ENCODE assay signal across 8 cellular contexts in the genomic region with DNA sequence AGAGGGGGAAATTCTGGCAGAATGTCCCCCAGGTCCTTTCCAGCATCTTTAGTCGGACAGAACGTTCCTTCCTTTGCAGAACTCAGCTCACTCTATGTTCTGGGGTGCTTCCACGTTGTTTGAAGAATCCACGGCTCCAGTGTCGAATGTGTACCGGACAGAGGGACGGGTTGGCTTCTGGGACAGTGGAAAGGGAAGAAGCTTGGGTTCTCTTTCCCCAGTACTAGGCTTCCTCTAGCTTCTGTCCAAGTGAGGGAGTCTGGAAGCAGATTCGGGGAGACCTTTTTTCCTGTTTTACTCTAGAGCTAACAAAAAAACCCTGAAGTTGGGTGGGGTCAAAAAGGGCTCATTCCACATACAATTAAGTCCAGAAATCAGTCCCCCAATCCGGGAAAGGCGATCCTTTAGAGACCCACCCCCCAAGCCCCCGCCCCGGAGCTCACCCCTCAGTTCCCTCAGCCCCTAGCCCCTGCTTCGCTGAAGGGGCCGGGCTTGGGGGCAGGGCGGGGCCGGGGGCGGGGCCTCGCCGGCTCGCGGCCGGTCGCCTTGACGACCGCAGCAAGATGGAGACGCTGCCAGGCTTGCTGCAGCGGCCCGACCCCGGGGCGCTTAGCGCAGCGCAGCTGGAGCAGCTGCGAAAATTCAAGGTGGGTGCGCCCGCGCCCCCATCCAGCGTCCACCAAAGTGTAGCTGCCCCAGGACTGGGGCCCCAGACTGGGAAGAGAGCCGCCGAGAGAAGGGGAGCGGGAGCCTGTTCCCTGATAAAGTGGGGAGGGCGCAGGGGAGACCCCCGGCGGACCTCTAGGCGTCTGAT. TPM values are rescaled to one million over a fixed set of nuclear protein-coding genes. Genes with fewer than 3 reads are reported as not detected.
A peak's percentile ranks its signal among the peaks of the same experiment; 100 is the strongest.
DNase-seq lines count a peak whose midpoint lies in the region; ATAC-seq and TF ChIP-seq lines count a peak whose summit lies in the region.

A gene with protein sequence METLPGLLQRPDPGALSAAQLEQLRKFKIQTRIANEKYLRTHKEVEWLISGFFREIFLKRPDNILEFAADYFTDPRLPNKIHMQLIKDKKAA (plus strand): TSS at position 549 of the 814 bp plus-strand sequence. CDS start 15 bp downstream, at position 564.

- intact Hi-C loops in colonic mucosa (cut with DNase I) (no loop called here), lower lobe of right lung (cut with DNase I) (no loop called here)

- peak within 1 kb of the TSS; percentile 45 for H3K27ac ChIP-seq in colonic mucosa
- H3K27ac ChIP-seq in lower lobe of right lung = peak within 1 kb of the TSS; percentile 75

- H3K9me3 ChIP-seq in colonic mucosa (no peaks in the 10 kb centered on the region), lower lobe of right lung (no peaks in the 10 kb centered on the region)

- in situ Hi-C loops in G401 (cut with HindIII; ENCODE audit: low sequenced_read_pairs) = no loop called here

- peak within 1 kb of the TSS; percentile 50 for H3K4me3 ChIP-seq in colonic mucosa
- H3K4me3 ChIP-seq in lower lobe of right lung = peak within 1 kb of the TSS; percentile 61

- no peaks in the 10 kb centered on the region for H3K27me3 ChIP-seq in colonic mucosa
- peaks cover 23% of the 10 kb centered on the region for H3K27me3 ChIP-seq in lower lobe of right lung (ENCODE audit: low read depth)

- ATAC-seq in HG02870 (IDR thresholded peaks at IDR 0.05; ENCODE audit: unreplicated experiment) (peak; percentile 48), lower lobe of right lung (peak; percentile 85 to 89), GM18505 (IDR thresholded peaks at IDR 0.05; ENCODE audit: unreplicated experiment) (no peak)

- TF ChIP-seq CTCF in colonic mucosa (IDR thresholded peaks at IDR 0.05) (no peak), lower lobe of right lung (IDR thresholded peaks at IDR 0.05) (no peak)

- DNase-seq in G401 (ENCODE audit: low spot score) = peak; percentile 55
- peak; percentile 18 for DNase-seq in T-helper 22 cell (ENCODE audit: low read depth)
- no peak for DNase-seq in colonic mucosa
- no peak for DNase-seq in lower lobe of right lung
- DNase-seq in stimulated activated CD8-positive, alpha-beta memory T cell treated with anti-CD3 and anti-CD28 coated beads, Interleukin-2, amount 100 ng/mL, for 48 hours (ENCODE audit: low read depth in 2 of 2) = peak; percentile 17 to 27
- no peak for DNase-seq in dedifferentiated amniotic fluid mesenchymal stem cell (ENCODE audit: extremely low spot score)

- H3K9ac ChIP-seq in colonic mucosa (ENCODE audit: low read depth in 2 of 2, low read length in 2 of 2) = peak within 1 kb of the TSS; percentile 47 to 60

- TF ChIP-seq POLR2A in GM18505 (IDR thresholded peaks at IDR 0.05; ENCODE audit: borderline replicate concordance, extremely low read depth, insufficient read depth, insufficient read length) = no peak

- no peaks in the 10 kb centered on the region for H3K36me3 ChIP-seq in colonic mucosa
- no peaks in the 10 kb centered on the region for H3K36me3 ChIP-seq in lower lobe of right lung

- H3K4me1 ChIP-seq in colonic mucosa = peaks cover 16% of the 10 kb centered on the region
- H3K4me1 ChIP-seq in lower lobe of right lung = peaks cover 29% of the 10 kb centered on the region

RNA-seq across cellular contexts. Expression of the gene that starts here (rescaled TPM):
- not detected in 2 replicates for total RNA-seq in G401 (2014; rRNA removed; shearing (Covaris generic))
- under 1 TPM in 1 of 2 donors, not detected in 1; 0.91 TPM for total RNA-seq in colonic mucosa
- total RNA-seq in lower lobe of right lung = not detected

Comparison
In these comparisons a context has a peak if more than half of its experiments do, and no peak if none do; other contexts are left out.
1. Peak in DNase-seq in G401; RNA of the gene not detected or under 1 TPM.
2. Peak in ATAC-seq, H3K4me3 ChIP-seq and H3K27ac ChIP-seq in lower lobe of right lung; RNA of the gene not detected or under 1 TPM.
3. DNase-seq: peak in T-helper 22 cell (single experiment) and stimulated activated CD8-positive, alpha-beta memory T cell treated with anti-CD3 and anti-CD28 coated beads, Interleukin-2, amount 100 ng/mL, for 48 hours (2 of 2); none in colonic mucosa (single experiment), lower lobe of right lung (single experiment) and dedifferentiated amniotic fluid mesenchymal stem cell (single experiment).